In the genomic region with DNA sequence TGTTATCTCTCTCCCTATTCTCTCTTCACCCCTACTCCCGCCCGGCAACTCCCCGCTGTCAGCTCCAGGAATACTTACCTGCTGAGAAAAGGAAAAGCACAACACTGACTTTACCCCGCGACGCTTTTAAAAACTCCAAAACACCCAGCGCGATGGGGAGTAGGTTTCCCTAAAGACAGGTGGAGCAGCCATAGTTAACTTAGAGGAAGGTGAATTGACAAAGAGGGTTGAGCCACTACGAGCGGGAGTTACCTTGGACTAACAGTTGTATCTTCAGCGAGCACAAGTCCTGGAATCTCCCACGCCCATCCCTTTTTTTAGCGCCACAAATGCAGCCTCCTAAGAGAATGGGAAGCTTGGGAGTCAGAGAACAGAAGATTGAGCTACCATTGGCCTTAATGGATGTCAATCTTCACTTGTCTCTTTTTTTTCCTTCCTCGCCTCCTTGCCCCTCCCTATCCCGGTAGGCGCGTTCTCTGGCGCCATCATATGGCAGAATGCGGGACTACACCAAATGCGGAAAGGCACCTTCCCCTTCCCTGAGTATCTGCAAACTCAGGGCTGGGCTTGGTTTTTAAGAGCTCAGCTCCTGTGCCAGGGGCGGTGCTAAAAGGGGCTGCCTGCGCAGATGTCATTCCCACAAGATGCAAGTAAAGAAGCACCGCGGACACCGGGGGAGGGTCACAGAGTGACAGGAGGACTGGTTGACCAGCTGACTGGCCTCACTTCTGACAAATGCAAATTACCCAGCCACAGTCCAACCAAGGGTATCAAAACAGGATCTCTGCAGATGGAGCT, we compare ENCODE assay signal across 8 cellular contexts. TPM values are rescaled to one million over a fixed set of nuclear protein-coding genes. Genes with fewer than 3 reads are reported as not detected.
A peak's percentile ranks its signal among the peaks of the same experiment; 100 is the strongest.
DNase-seq lines count a peak whose midpoint lies in the region; TF ChIP-seq lines count a peak whose summit lies in the region.
"Not testable (repeated sequence)": the region's sequence is repeated elsewhere in the genome, so short reads cannot be mapped to it uniquely, and the experiment has no call there.

No MANE protein-coding gene starts in this region.

- not testable (repeated sequence) for H3K9me2 ChIP-seq in MM.1S (replicated peaks; ENCODE audit: insufficient read depth, low read length)

- H3K9me3 ChIP-seq in MM.1S (replicated peaks; ENCODE audit: insufficient read depth, low read length): not testable (repeated sequence)

- not testable (repeated sequence) for H4K20me1 ChIP-seq in MM.1S (ENCODE audit: insufficient read depth, low read length)

- POLR2A ChIA-PET in HEK293T (lab: Yijun Ruan, JAX): not testable (repeated sequence)

- H3F3A ChIP-seq in MM.1S (ENCODE audit: insufficient read depth, low read length): not testable (repeated sequence)

- not testable (repeated sequence) for H3K36me3 Mint-ChIP-seq in activated naive CD4-positive, alpha-beta T cell treated with anti-CD3 and anti-CD28 coated beads for 36 hours (ENCODE audit: low read depth)

- intact Hi-C loops in activated naive CD4-positive, alpha-beta T cell treated with anti-CD3 and anti-CD28 coated beads for 36 hours (cut with micrococcal nuclease): loop anchor here (1.0 to 5.0 kb wide), 9 partner anchors 48 to 536 kb away; a partner anchor contains a TSS

- H3K27ac ChIP-seq in MM.1S (ENCODE audit: low read length); substantia nigra (ENCODE audit: low read depth, low read length, poor library complexity, severe bottlenecking): not testable (repeated sequence)

- H3K4me2 ChIP-seq in MM.1S (ENCODE audit: low read depth, low read length): peak overlapping the region; percentile 62

- not testable (repeated sequence) for H3K36me3 ChIP-seq in MM.1S (replicated peaks; ENCODE audit: insufficient read depth, low read length)

- H3K4me1 ChIP-seq in MM.1S (ENCODE audit: low read length): not testable (repeated sequence)

- H2AFZ ChIP-seq in MM.1S (ENCODE audit: low read length): peak overlapping the region; percentile 79

- not testable (repeated sequence) for H3K9me3 Mint-ChIP-seq in activated naive CD4-positive, alpha-beta T cell treated with anti-CD3 and anti-CD28 coated beads for 36 hours

- H3K4me3 ChIP-seq in MM.1S (ENCODE audit: low read length): peak overlapping the region; percentile 55

- peak; percentile 93 for TF ChIP-seq CTCF in MM.1S (IDR thresholded peaks at IDR 0.05; ENCODE audit: low read length)

- not testable (repeated sequence) for H3K4me1 Mint-ChIP-seq in activated naive CD4-positive, alpha-beta T cell treated with anti-CD3 and anti-CD28 coated beads for 36 hours (ENCODE audit: low read depth)

- H3K4me3 Mint-ChIP-seq in activated naive CD4-positive, alpha-beta T cell treated with anti-CD3 and anti-CD28 coated beads for 36 hours: peak overlapping the region; percentile 68

- peak overlapping the region; percentile 16; the same call in 1 of the 2 replicates for H3K9ac ChIP-seq in MM.1S (ENCODE audit: low read length)

- in situ Hi-C loops in SK-MEL-5 (cut with HindIII; ENCODE audit: low pct_unique_long_range_greater_than_20kb, low sequenced_read_pairs): not testable (repeated sequence)

- not testable (repeated sequence) for H3K27me3 ChIP-seq in MM.1S (replicated peaks; ENCODE audit: insufficient read depth, low read length)

- CTCF ChIA-PET in HEK293T (lab: Yijun Ruan, JAX): interaction anchor here (0.6 to 1.2 kb wide), 7 partner anchors 11 to 671 kb away, joined by 3 to 5 read pairs (median 4); no protein-coding TSS in a partner anchor
- CTCF ChIA-PET in activated naive CD4-positive, alpha-beta T cell treated with anti-CD3 and anti-CD28 coated beads for 36 hours (lab: Charles Lee): interaction anchor here (0.6 to 1.8 kb wide), 22 partner anchors 9 to 523 kb away, joined by 3 to 10 read pairs (median 4); no protein-coding TSS in a partner anchor

- H3K79me2 ChIP-seq in MM.1S (ENCODE audit: low read length): not testable (repeated sequence)

- DNase-seq in GM04503 (ENCODE audit: low read depth) (peak; percentile 29), HEK293T (ENCODE audit: extremely low spot score) (peak; percentile 67), MM.1S (peak; percentile 90), SK-MEL-5 (ENCODE audit: low read depth, low spot score) (peak; percentile 88), glomerular visceral epithelial cell (ENCODE audit: extremely low spot score) (peak; percentile 90), nucleus accumbens (lab: John Stamatoyannopoulos, UW) (peak in 42 of 56 donors; percentile 4 to 70 (median 28)), substantia nigra (lab: John Stamatoyannopoulos, UW) (peak in 39 of 49 donors; percentile 3 to 74 (median 42))
- DNase-seq in activated naive CD4-positive, alpha-beta T cell treated with anti-CD3 and anti-CD28 coated beads for 36 hours: peak; percentile 94

- not testable (repeated sequence) for H3K27ac Mint-ChIP-seq in activated naive CD4-positive, alpha-beta T cell treated with anti-CD3 and anti-CD28 coated beads for 36 hours

- peaks cover 37% of the 10 kb centered on the region for H3K27me3 Mint-ChIP-seq in activated naive CD4-positive, alpha-beta T cell treated with anti-CD3 and anti-CD28 coated beads for 36 hours (ENCODE audit: low read depth)

TF ChIP-seq in HEK293T, 16 proteins besides CTCF, POLR2A, EP300 and RAD21:
- TF ChIP-seq, protein P1, sequence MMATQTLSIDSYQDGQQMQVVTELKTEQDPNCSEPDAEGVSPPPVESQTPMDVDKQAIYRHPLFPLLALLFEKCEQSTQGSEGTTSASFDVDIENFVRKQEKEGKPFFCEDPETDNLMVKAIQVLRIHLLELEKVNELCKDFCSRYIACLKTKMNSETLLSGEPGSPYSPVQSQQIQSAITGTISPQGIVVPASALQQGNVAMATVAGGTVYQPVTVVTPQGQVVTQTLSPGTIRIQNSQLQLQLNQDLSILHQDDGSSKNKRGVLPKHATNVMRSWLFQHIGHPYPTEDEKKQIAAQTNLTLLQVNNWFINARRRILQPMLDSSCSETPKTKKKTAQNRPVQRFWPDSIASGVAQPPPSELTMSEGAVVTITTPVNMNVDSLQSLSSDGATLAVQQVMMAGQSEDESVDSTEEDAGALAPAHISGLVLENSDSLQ (IDR thresholded peaks at IDR 0.05): peak; percentile 96
- peak; percentile 75; the same call in 1 of the 2 replicates for TF ChIP-seq ZNF384 (IDR thresholded peaks at IDR 0.05)

RNA-seq across cellular contexts. Expression of a gene that starts 27.8 kb away (rescaled TPM):
- not detected in 2 replicates for total RNA-seq in SK-MEL-5 (2014; rRNA removed; shearing (Covaris generic))
- polyA plus RNA-seq in SK-MEL-5 (2015; cell fraction: cytosol; rRNA removed): not detected in 2 replicates
- not detected in 2 replicates for polyA plus RNA-seq in SK-MEL-5 (2015; cell fraction: nucleus; rRNA removed)
- total RNA-seq in activated naive CD4-positive, alpha-beta T cell treated with anti-CD3 and anti-CD28 coated beads for 36 hours: not detected

RNA-seq across cellular contexts. Expression of a gene that starts 48.7 kb away (rescaled TPM):
- 6.8 and 7.2 TPM in 2 replicates for total RNA-seq in SK-MEL-5 (2014; rRNA removed; shearing (Covaris generic))
- polyA plus RNA-seq in SK-MEL-5 (2015; cell fraction: cytosol; rRNA removed): 3.9 and 4.2 TPM in 2 replicates
- polyA plus RNA-seq in SK-MEL-5 (2015; cell fraction: nucleus; rRNA removed): 3.7 and 5.1 TPM in 2 replicates
- total RNA-seq in activated naive CD4-positive, alpha-beta T cell treated with anti-CD3 and anti-CD28 coated beads for 36 hours: 10 to 100 TPM; 21.6 to 22.6 TPM

Comparison
In these comparisons a context has a peak if more than half of its experiments do, and no peak if none do; other contexts are left out.
1. DNase-seq: peak in every context shown above with its lines; median percentile 94 in activated naive CD4-positive, alpha-beta T cell treated with anti-CD3 and anti-CD28 coated beads for 36 hours; 90 in MM.1S; 90 in glomerular visceral epithelial cell; 88 in SK-MEL-5; 67 in HEK293T; 42 in substantia nigra; 29 in GM04503; 28 in nucleus accumbens.